Comparison of ENCODE assay signal across 16 cellular contexts in the genomic region with DNA sequence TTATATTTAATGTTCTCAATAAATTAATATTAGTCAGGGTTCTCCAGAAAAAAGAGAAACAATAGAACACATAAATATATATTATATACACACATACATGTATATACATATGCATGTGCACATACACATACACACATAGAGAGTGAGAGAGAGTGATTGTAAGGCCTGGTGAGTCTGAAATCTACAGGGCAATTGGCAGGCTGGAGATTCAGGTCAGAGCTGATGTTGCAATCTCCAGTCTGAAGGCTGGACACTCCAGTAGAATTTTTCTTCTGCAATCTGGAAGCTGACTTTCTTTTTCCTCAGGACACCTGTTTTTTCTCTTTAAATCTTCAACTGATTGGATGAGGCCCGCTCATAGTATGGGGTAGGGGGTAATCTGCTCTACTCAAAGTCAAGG. TPM values are rescaled to one million over a fixed set of nuclear protein-coding genes. Genes with fewer than 3 reads are reported as not detected.
DNase-seq lines count a peak whose midpoint lies in the region; ATAC-seq, FAIRE-seq and TF ChIP-seq lines count a peak whose summit lies in the region.
"Had no signal": no experiment of that assay in that cellular context is flagged by ENCODE, and none has a peak within 500 bp of the region (broad histone marks: within the 10 kb centered on the region; RNA-seq: fewer than 3 reads in every experiment).

No MANE protein-coding gene starts in this region.

- TF ChIP-seq EP300 in GM12878 (IDR thresholded peaks at IDR 0.05; ENCODE audit: borderline replicate concordance in 1 of 2, control insufficient read depth in 1 of 2, low read depth in 2 of 2, low read length in 2 of 2) (no peak), HepG2 (IDR thresholded peaks at IDR 0.05; ENCODE audit: low read depth in 2 of 2, low read length in 2 of 2) (no peak), HepG2 (CRISPR knock-in tag; IDR thresholded peaks at IDR 0.05; ENCODE audit: borderline replicate concordance) (no peak)

- H4K20me1 ChIP-seq in GM23248 (ENCODE audit: insufficient read depth) (no peaks in the 10 kb centered on the region), GM12878 (ENCODE audit: control insufficient read depth, insufficient read depth) (no peaks in the 10 kb centered on the region), HepG2 (ENCODE audit: insufficient read depth, low read length) (no peaks in the 10 kb centered on the region)

- H3K4me2 ChIP-seq in GM23248 (ENCODE audit: unreplicated experiment) = no peak overlapping the region
- no peak overlapping the region for H3K4me2 ChIP-seq in GM12878 (ENCODE audit: control insufficient read depth, insufficient read depth)
- H3K4me2 ChIP-seq in HepG2 (ENCODE audit: low read depth, low read length) = no peak overlapping the region

- no TSS peak for BruUV-seq in GM12878 (replicated peaks; lab: Mats Ljungman, UMichigan)
- BruUV-seq in HepG2 (replicated peaks; lab: Mats Ljungman, UMichigan) = no TSS peak

- TF ChIP-seq POLR2A in GM12878 (IDR thresholded peaks at IDR 0.05; ENCODE audit: low read depth, low read length) (no peak), HepG2 (IDR thresholded peaks at IDR 0.05; ENCODE audit: insufficient read depth in 1 of 2, low read depth in 2 of 2, low read length in 2 of 2) (no peak)

- H3K4me3 ChIP-seq in GM23248 = no peak overlapping the region
- no peak overlapping the region for H3K4me3 ChIP-seq in GM12878
- H3K4me3 ChIP-seq in HepG2 (replicated peaks in 1 of 3; ENCODE audit: insufficient read depth in 1 of 3, low read depth in 2 of 3, low read length in 3 of 3) = no peak overlapping the region
- no peak overlapping the region for H3K4me3 ChIP-seq in H7 (ENCODE audit: insufficient read depth, low read depth, low read length)

- TF ChIP-seq RAD21 in GM12878 (IDR thresholded peaks at IDR 0.05; ENCODE audit: insufficient read depth, low read depth, low read length) (no peak), HepG2 (CRISPR knock-in tag; IDR thresholded peaks at IDR 0.05) (no peak)

- H3K9ac ChIP-seq in GM23248 (no peak overlapping the region), GM12878 (ENCODE audit: control insufficient read depth, insufficient read depth, low read length) (no peak overlapping the region), HepG2 (ENCODE audit: insufficient read depth, low read depth, low read length) (no peak overlapping the region)

- H3K36me3 ChIP-seq in GM23248 (ENCODE audit: low read depth) = no peaks in the 10 kb centered on the region
- H3K36me3 ChIP-seq in GM12878 (ENCODE audit: control insufficient read depth in 2 of 2, insufficient read depth in 2 of 2, low read length in 1 of 2) = no peaks in the 10 kb centered on the region; a peak in 1 of 4 replicates
- peaks cover 5 to 16% of the 10 kb centered on the region in 2 experiments for H3K36me3 ChIP-seq in HepG2 (replicated peaks in 1 of 2; ENCODE audit: control insufficient read depth in 1 of 2, insufficient read depth in 2 of 2, low read length in 2 of 2)
- no peaks in the 10 kb centered on the region; the same call in 1 of the 2 replicates for H3K36me3 ChIP-seq in H7 (replicated peaks; ENCODE audit: control insufficient read depth, insufficient read depth, low read length)

- DNase-seq in GM23248 = peak; percentile 6
- no peak for DNase-seq in GM12878 (ENCODE audit: low read depth, low spot score)
- DNase-seq in HepG2 (ENCODE audit: low spot score) = no peak
- DNase-seq in sciatic nerve (ENCODE audit: low spot score) = no peak
- DNase-seq in urothelium cell line (ENCODE audit: low spot score) = no peak
- no peak for DNase-seq in stimulated activated naive CD4-positive, alpha-beta T cell (lab: John Stamatoyannopoulos, UW)
- DNase-seq in H7 = no peak
- DNase-seq in SW 1271 (lab: John Stamatoyannopoulos, UW) = no peak
- DNase-seq: CD8-positive, alpha-beta T cell; COR-L47; DMS153; DMS79 treated with DMSO at 0.1 percent for 48 hours; EL had no signal

- no peak overlapping the region for H3K27ac ChIP-seq in GM23248
- no peak overlapping the region for H3K27ac ChIP-seq in GM12878 (ENCODE audit: control insufficient read depth, insufficient read depth)
- H3K27ac ChIP-seq in HepG2 (ENCODE audit: extremely low read length, insufficient read depth, low read length) = no peak overlapping the region

- H3F3A ChIP-seq in GM23248 (ENCODE audit: insufficient read depth) = no peaks in the 10 kb centered on the region

- H3K9me3 ChIP-seq in GM23248 (ENCODE audit: low read depth) = no peaks in the 10 kb centered on the region
- H3K9me3 ChIP-seq in GM12878 (replicated peaks; ENCODE audit: control insufficient read depth, insufficient read depth, low read length) = no peaks in the 10 kb centered on the region
- H3K9me3 ChIP-seq in HepG2 (ENCODE audit: low read length) = no peaks in the 10 kb centered on the region

- no peaks in the 10 kb centered on the region for H3K4me1 ChIP-seq in GM23248 (ENCODE audit: insufficient read depth)
- H3K4me1 ChIP-seq in GM12878 (ENCODE audit: control insufficient read depth, insufficient read depth, low read length) = no peaks in the 10 kb centered on the region
- H3K4me1 ChIP-seq in HepG2 (ENCODE audit: insufficient read depth, low read length) = no peaks in the 10 kb centered on the region

- intact Hi-C loops in GM12878 (cut with micrococcal nuclease; ENCODE audit: unreplicated experiment) = no loop called here
- intact Hi-C loops in HepG2 (cut with micrococcal nuclease; ENCODE audit: unreplicated experiment) = no loop called here
- intact Hi-C loops in sciatic nerve (cut with DNase I) = no loop called here

- POLR2A ChIA-PET in GM12878 (lab: Charles Lee) (no interaction called here), HepG2 (lab: Yijun Ruan, JAX) (no interaction called here)

- CTCF ChIA-PET in GM12878 (lab: Yijun Ruan, JAX) = interaction anchor here (1.0 to 7.9 kb wide), 3 partner anchors 12 to 50 kb away, joined by 3 to 95 read pairs (median 7); no protein-coding TSS in a partner anchor
- CTCF ChIA-PET in HepG2 (lab: Yijun Ruan, JAX; ENCODE audit: low intra/inter-chr PET ratio, low total read pairs) = no interaction called here

- in situ Hi-C loops in GM23248 (cut with MboI) = no loop called here
- in situ Hi-C loops in GM12878 (cut with MboI) = no loop called here
- in situ Hi-C loops in HepG2 (cut with HindIII; ENCODE audit: extremely low pct_ligation_motif_present, low pct_unique_long_range_greater_than_20kb) = no loop called here

- no peaks in the 10 kb centered on the region for H3K9me2 ChIP-seq in GM23248 (ENCODE audit: insufficient read depth)

- H2AFZ ChIP-seq in GM23248 (no peak overlapping the region), GM12878 (ENCODE audit: control insufficient read depth, low read depth, low read length) (no peak overlapping the region), HepG2 (ENCODE audit: low read length) (no peak overlapping the region)

- H3K79me2 ChIP-seq in GM23248 (ENCODE audit: insufficient read depth) (no peaks in the 10 kb centered on the region), GM12878 (ENCODE audit: control insufficient read depth, insufficient read depth, low read length) (no peaks in the 10 kb centered on the region), HepG2 (ENCODE audit: insufficient read depth, low read length) (no peaks in the 10 kb centered on the region)

- no peak for ATAC-seq in GM12878
- no peak for ATAC-seq in HepG2
- peak; percentile 42 for ATAC-seq in sciatic nerve
- ATAC-seq: CD8-positive, alpha-beta T cell had no signal

- no peaks in the 10 kb centered on the region for H3K27me3 ChIP-seq in GM23248 (replicated peaks; ENCODE audit: insufficient read depth)
- H3K27me3 ChIP-seq in GM12878 (replicated peaks in 1 of 2; ENCODE audit: control insufficient read depth in 2 of 2, insufficient read depth in 2 of 2, low read length in 1 of 2) = no peaks in the 10 kb centered on the region
- H3K27me3 ChIP-seq in HepG2 (ENCODE audit: control insufficient read depth in 1 of 2, insufficient read depth in 2 of 2, low read length in 2 of 2) = no peaks in the 10 kb centered on the region
- H3K27me3 ChIP-seq in H7 (ENCODE audit: control insufficient read depth, insufficient read depth, low read length) = no peaks in the 10 kb centered on the region

- RAD21 ChIA-PET in GM12878 (lab: Charles Lee; ENCODE audit: unreplicated experiment) = interaction anchor here (1.0 kb wide), 1 partner anchor 11 kb away, joined by 3 read pairs; no protein-coding TSS in a partner anchor

- FAIRE-seq in GM12878 (lab: Jason Lieb, UNC) (peak; percentile 54), HepG2 (lab: Jason Lieb, UNC) (no peak), urothelium cell line (lab: Jason Lieb, UNC) (no peak)
- FAIRE-seq: D721Med, GM12892, GM19239 had no signal

- TF ChIP-seq CTCF in GM12878 (IDR thresholded peaks at IDR 0.05 in 2 of 3, conservative IDR thresholded peaks at IDR 0.05 in 1 of 3; ENCODE audit: control insufficient read depth in 2 of 3, extremely low read depth in 1 of 3, insufficient read depth in 1 of 3, low read depth in 3 of 3, low read length in 3 of 3) (no peak), HepG2 (CRISPR knock-in tag; IDR thresholded peaks at IDR 0.05) (no peak)

- 88 to 91% methylated on average over 1 of the region's 1 CpG for WGBS in GM23248 (ENCODE audit: low coverage in 1 of 2, low lambda C conversion rate in 2 of 2, missing lambda C conversion rate in 2 of 2), 2 experiments
- 100% methylated on average over 1 of the region's 1 CpG for WGBS in GM12878 (ENCODE audit: insufficient coverage, insufficient replicate concordance, low lambda C conversion rate, missing lambda C conversion rate)
- WGBS in HepG2 (ENCODE audit: low lambda C conversion rate) = 93% methylated on average over 1 of the region's 1 CpG

- SMC1A ChIA-PET in GM12878 (lab: Charles Lee; ENCODE audit: uncharacterized antibody, unreplicated experiment) = interaction anchor here (0.7 to 1.6 kb wide), 3 partner anchors 11 to 19 kb away, joined by 3 to 7 read pairs (median 5); no protein-coding TSS in a partner anchor

RNA-seq across cellular contexts. Expression of a gene that starts 3.2 kb away (rescaled TPM):
- total RNA-seq in GM23248 (2014; rRNA removed; shearing (Covaris generic)) = 1.0 and 3.6 TPM in 2 replicates
- polyA plus RNA-seq in GM23248 (2016; fragmentation: Nextera tagmentation; extraction: Ambion mirVana) (2.2 and 2.3 TPM in 2 replicates), GM12878 (2011; rRNA removed) (5.2 and 5.4 TPM in 2 replicates), GM12878 (2014; fragmentation: Illumina TruSeq; extraction: Trizol) (4.2 and 6.7 TPM in 2 replicates), GM12878 (2014; fragmentation: Nextera tagmentation; extraction: Ambion mirVana) (1 to 10 TPM; 2.3 to 3.0 TPM), GM12878 (2014; rRNA removed) (1.8 and 2.7 TPM in 2 replicates), GM12878 (2016; fragmentation: Nextera tagmentation; extraction: Ambion mirVana) (1 to 10 TPM; 4.7 to 5.0 TPM), HepG2 (2011; rRNA removed) (8.0 and 8.7 TPM in 2 replicates)
- total RNA-seq in GM12878 (2013; cell fraction: nucleolus; rRNA removed) = 23.3 and 28.2 TPM in 2 replicates
- total RNA-seq in GM12878 (2014; rRNA removed) (1.9 and 4.3 TPM in 2 replicates), GM12878 (2014; rRNA removed; fragmentation: Illumina TruSeq; extraction: Trizol) (2.9 and 3.0 TPM in 2 replicates), GM12878 (2021) (3.3 and 3.7 TPM in 2 replicates), HepG2 (2016; rRNA removed; fragmentation: Illumina TruSeq; extraction: Trizol) (8.9 and 10.6 TPM in 2 replicates), sciatic nerve (2.6 TPM)
- 4.7 TPM for polyA plus RNA-seq in GM12878 (2011; ENCODE audit: low read depth)
- 2.1 and 3.1 TPM in 2 replicates for polyA plus RNA-seq in GM12878 (2011; cell fraction: cytosol; rRNA removed)
- 2.1 and 2.4 TPM in 2 replicates for polyA plus RNA-seq in GM12878 (2011; cell fraction: nucleus; rRNA removed)
- polyA plus RNA-seq in GM12878 (2012) = 4.1 and 10.0 TPM in 2 replicates
- polyA minus RNA-seq in GM12878 (2011; rRNA and poly(A)+ RNA removed) = 4.2 and 5.2 TPM in 2 replicates
- 0.53 and 3.0 TPM in 2 replicates for polyA minus RNA-seq in GM12878 (2011; cell fraction: cytosol; rRNA and poly(A)+ RNA removed)
- polyA minus RNA-seq in GM12878 (2011; cell fraction: nucleus; rRNA and poly(A)+ RNA removed) = 6.2 and 7.9 TPM in 2 replicates
- total RNA-seq in HepG2 (2016; cell fraction: cytosol; rRNA removed; fragmentation: Illumina TruSeq; extraction: Trizol; ENCODE audit: low read depth) = 2.9 and 3.2 TPM in 2 replicates
- 8.4 and 10.0 TPM in 2 replicates for total RNA-seq in HepG2 (2016; cell fraction: insoluble cytoplasmic fraction; rRNA removed; fragmentation: Illumina TruSeq; extraction: Trizol)
- 4.3 and 6.3 TPM in 2 replicates for total RNA-seq in HepG2 (2016; cell fraction: membrane; rRNA removed; fragmentation: Illumina TruSeq; extraction: Trizol)
- total RNA-seq in HepG2 (2016; cell fraction: nucleus; rRNA removed; fragmentation: Illumina TruSeq; extraction: Trizol) = 7.5 and 8.7 TPM in 2 replicates
- 3.8 and 5.8 TPM in 2 replicates for polyA plus RNA-seq in HepG2 (2011; cell fraction: cytosol; rRNA removed)
- polyA plus RNA-seq in HepG2 (2011; cell fraction: nucleus; rRNA removed) = 2.6 and 3.6 TPM in 2 replicates
- polyA plus RNA-seq in HepG2 (2012) = 11.2 and 15.6 TPM in 2 replicates
- 2.3 and 2.5 TPM in 2 replicates for polyA plus RNA-seq in HepG2 (2016; cell fraction: cytosol; fragmentation: Illumina TruSeq; extraction: Trizol; ENCODE audit: low read depth)
- polyA plus RNA-seq in HepG2 (2016; cell fraction: insoluble cytoplasmic fraction; fragmentation: Illumina TruSeq; extraction: Trizol; ENCODE audit: low read depth) = 10.1 and 11.3 TPM in 2 replicates
- polyA plus RNA-seq in HepG2 (2016; cell fraction: membrane; fragmentation: Illumina TruSeq; extraction: Trizol; ENCODE audit: low read depth) = 5.0 and 5.8 TPM in 2 replicates
- polyA plus RNA-seq in HepG2 (2016; cell fraction: nucleus; fragmentation: Illumina TruSeq; extraction: Trizol; ENCODE audit: insufficient read depth, low read depth) = 5.8 and 8.3 TPM in 2 replicates
- polyA minus RNA-seq in HepG2 (2011; rRNA and poly(A)+ RNA removed; ENCODE audit: low replicate concordance) = 4.8 and 13.3 TPM in 2 replicates
- 2.5 and 6.1 TPM in 2 replicates for polyA minus RNA-seq in HepG2 (2011; cell fraction: cytosol; rRNA and poly(A)+ RNA removed)
- polyA minus RNA-seq in HepG2 (2011; cell fraction: nucleus; rRNA and poly(A)+ RNA removed) = 26.4 and 30.3 TPM in 2 replicates
- 1.8 and 3.0 TPM in 2 replicates for total RNA-seq in H7 (2014; rRNA removed; shearing (Covaris generic))
